In genomic region chr7:128888039-128888755, GRCh38 we compare ENCODE assay signal across 1 cellular context.
TF ChIP-seq lines count a peak whose summit lies in the region.

No MANE protein-coding gene starts in this region.

TF ChIP-seq in GM23338, 12 proteins besides CTCF, POLR2A, EP300 and RAD21:
- TF ChIP-seq, protein P1, sequence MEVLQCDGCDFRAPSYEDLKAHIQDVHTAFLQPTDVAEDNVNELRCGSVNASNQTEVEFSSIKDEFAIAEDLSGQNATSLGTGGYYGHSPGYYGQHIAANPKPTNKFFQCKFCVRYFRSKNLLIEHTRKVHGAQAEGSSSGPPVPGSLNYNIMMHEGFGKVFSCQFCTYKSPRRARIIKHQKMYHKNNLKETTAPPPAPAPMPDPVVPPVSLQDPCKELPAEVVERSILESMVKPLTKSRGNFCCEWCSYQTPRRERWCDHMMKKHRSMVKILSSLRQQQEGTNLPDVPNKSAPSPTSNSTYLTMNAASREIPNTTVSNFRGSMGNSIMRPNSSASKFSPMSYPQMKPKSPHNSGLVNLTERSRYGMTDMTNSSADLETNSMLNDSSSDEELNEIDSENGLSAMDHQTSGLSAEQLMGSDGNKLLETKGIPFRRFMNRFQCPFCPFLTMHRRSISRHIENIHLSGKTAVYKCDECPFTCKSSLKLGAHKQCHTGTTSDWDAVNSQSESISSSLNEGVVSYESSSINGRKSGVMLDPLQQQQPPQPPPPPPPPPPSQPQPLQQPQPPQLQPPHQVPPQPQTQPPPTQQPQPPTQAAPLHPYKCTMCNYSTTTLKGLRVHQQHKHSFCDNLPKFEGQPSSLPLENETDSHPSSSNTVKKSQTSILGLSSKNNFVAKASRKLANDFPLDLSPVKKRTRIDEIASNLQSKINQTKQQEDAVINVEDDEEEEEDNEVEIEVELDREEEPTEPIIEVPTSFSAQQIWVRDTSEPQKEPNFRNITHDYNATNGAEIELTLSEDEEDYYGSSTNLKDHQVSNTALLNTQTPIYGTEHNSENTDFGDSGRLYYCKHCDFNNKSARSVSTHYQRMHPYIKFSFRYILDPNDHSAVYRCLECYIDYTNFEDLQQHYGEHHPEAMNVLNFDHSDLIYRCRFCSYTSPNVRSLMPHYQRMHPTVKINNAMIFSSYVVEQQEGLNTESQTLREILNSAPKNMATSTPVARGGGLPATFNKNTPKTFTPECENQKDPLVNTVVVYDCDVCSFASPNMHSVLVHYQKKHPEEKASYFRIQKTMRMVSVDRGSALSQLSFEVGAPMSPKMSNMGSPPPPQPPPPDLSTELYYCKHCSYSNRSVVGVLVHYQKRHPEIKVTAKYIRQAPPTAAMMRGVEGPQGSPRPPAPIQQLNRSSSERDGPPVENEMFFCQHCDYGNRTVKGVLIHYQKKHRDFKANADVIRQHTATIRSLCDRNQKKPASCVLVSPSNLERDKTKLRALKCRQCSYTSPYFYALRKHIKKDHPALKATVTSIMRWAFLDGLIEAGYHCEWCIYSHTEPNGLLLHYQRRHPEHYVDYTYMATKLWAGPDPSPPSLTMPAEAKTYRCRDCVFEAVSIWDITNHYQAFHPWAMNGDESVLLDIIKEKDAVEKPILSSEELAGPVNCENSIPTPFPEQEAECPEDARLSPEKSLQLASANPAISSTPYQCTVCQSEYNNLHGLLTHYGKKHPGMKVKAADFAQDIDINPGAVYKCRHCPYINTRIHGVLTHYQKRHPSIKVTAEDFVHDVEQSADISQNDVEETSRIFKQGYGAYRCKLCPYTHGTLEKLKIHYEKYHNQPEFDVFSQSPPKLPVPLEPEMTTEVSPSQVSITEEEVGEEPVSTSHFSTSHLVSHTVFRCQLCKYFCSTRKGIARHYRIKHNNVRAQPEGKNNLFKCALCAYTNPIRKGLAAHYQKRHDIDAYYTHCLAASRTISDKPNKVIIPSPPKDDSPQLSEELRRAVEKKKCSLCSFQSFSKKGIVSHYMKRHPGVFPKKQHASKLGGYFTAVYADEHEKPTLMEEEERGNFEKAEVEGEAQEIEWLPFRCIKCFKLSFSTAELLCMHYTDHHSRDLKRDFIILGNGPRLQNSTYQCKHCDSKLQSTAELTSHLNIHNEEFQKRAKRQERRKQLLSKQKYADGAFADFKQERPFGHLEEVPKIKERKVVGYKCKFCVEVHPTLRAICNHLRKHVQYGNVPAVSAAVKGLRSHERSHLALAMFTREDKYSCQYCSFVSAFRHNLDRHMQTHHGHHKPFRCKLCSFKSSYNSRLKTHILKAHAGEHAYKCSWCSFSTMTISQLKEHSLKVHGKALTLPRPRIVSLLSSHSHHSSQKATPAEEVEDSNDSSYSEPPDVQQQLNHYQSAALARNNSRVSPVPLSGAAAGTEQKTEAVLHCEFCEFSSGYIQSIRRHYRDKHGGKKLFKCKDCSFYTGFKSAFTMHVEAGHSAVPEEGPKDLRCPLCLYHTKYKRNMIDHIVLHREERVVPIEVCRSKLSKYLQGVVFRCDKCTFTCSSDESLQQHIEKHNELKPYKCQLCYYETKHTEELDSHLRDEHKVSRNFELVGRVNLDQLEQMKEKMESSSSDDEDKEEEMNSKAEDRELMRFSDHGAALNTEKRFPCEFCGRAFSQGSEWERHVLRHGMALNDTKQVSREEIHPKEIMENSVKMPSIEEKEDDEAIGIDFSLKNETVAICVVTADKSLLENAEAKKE (CRISPR knock-in tag; IDR thresholded peaks at IDR 0.05), result no peak
